22 cellular contexts compared by ENCODE assay signal in genomic region chr5:143251175-143251574, GRCh38.
DNase-seq lines count a peak whose midpoint lies in the region; ATAC-seq and TF ChIP-seq lines count a peak whose summit lies in the region.
"Had no signal": no experiment of that assay in that cellular context is flagged by ENCODE, and none has a peak within 500 bp of the region (broad histone marks: within the 10 kb centered on the region; RNA-seq: fewer than 3 reads in every experiment).

No MANE protein-coding gene starts in this region.

- POLR2A ChIA-PET in GM10248 (lab: Yijun Ruan, JAX) = no interaction called here

- CTCF ChIA-PET in GM10248 (lab: Yijun Ruan, JAX) = interaction anchor here (3.2 kb wide), 1 partner anchor 10 kb away, joined by 13 read pairs; no protein-coding TSS in a partner anchor

- H3K4me1 Mint-ChIP-seq in CD14-positive monocyte = peaks cover 36% of the 10 kb centered on the region

- ATAC-seq in GM18907 (IDR thresholded peaks at IDR 0.05; ENCODE audit: unreplicated experiment) (peak; percentile 42), HG02610 (IDR thresholded peaks at IDR 0.05; ENCODE audit: unreplicated experiment) (peak; percentile 70), HG03558 (IDR thresholded peaks at IDR 0.05; ENCODE audit: extremely low read depth, unreplicated experiment) (peak; percentile 62), HG03378 (IDR thresholded peaks at IDR 0.05; ENCODE audit: unreplicated experiment) (no peak)
- ATAC-seq: mucosa of descending colon had no signal

- intact Hi-C loops in CD14-positive monocyte (cut with micrococcal nuclease) = no loop called here

- no peak for TF ChIP-seq CTCF in GM10248 (IDR thresholded peaks at IDR 0.05; ENCODE audit: control extremely low read depth, extremely low read depth, low read depth, missing control alignments)
- no peak for TF ChIP-seq CTCF in CD14-positive monocyte (IDR thresholded peaks at IDR 0.05)

- no peak overlapping the region for H3K4me3 Mint-ChIP-seq in CD14-positive monocyte
- H3K4me3 Mint-ChIP-seq: HFFc6; T-helper 1 cell treated with Interleukin-12 subunit alpha and Interleukin-12 subunit beta and Interleukin-4 antibody, amounts not matched to agents 30 μg/mL and 1 μg/mL, for 36 hours had no signal

- H3K36me3 Mint-ChIP-seq in CD14-positive monocyte = no peaks in the 10 kb centered on the region

- peak overlapping the region in 2 of 7 donors; percentile 12 to 40 for H3K27ac Mint-ChIP-seq in CD14-positive monocyte
- H3K27ac Mint-ChIP-seq: activated T-helper 2 cell treated with anti-CD3 and anti-CD28 coated beads, Interferon-gamma antibody, Interleukin-2, Interleukin-4, amounts not matched to agents 10 μg/mL and 5 μg/mL and 100 μg/mL, durations not matched to agents 14 hours and 24 hours and 36 hours; T-helper 1 cell treated with Interleukin-12 subunit alpha and Interleukin-12 subunit beta and Interleukin-4 antibody, amounts not matched to agents 30 μg/mL and 1 μg/mL, for 36 hours had no signal

- H3K27me3 Mint-ChIP-seq in CD14-positive monocyte (ENCODE audit: low read depth in 3 of 3) = peaks cover 0 to 2% (median 2%) of the 10 kb centered on the region in 3 donors

- DNase-seq in GM10248 (ENCODE audit: extremely low spot score) (peak; percentile 47), NCI-H187 (lab: John Stamatoyannopoulos, UW) (no peak), NCI-H1436 treated with DMSO at 0.1 percent for 48 hours (lab: John Stamatoyannopoulos, UW) (no peak), CD14-positive monocyte (ENCODE audit: low spot score) (no peak)
- DNase-seq: 8988T; activated CD4-positive, CD25-positive, alpha-beta regulatory T cell; dorsolateral prefrontal cortex; GDM1; HFFc6; left ventricle myocardium inferior; mucosa of descending colon; NCI-H1694; NCI-H446; SHP77 treated with DMSO at 0.1 percent for 48 hours; stimulated activated naive CD4-positive, alpha-beta T cell; transverse colon had no signal

- H3K9me3 Mint-ChIP-seq in CD14-positive monocyte = peaks cover 0 to 6% (median 2%) of the 10 kb centered on the region in 7 donors
- H3K9me3 Mint-ChIP-seq: HFFc6 had no signal
